ENCODE assay signal across 26 cellular contexts in genomic region chr14:70201994-70202393, GRCh38. TPM values are rescaled to one million over a fixed set of nuclear protein-coding genes. Genes with fewer than 3 reads are reported as not detected.
"Had no signal": no experiment of that assay in that cellular context is flagged by ENCODE, and none has a peak within 500 bp of the region (broad histone marks: within the 10 kb centered on the region; RNA-seq: fewer than 3 reads in every experiment).

No MANE protein-coding gene starts in this region.

- H3K27me3 ChIP-seq: colonic mucosa, gastrocnemius medialis had no signal

- ATAC-seq: effector memory CD8-positive, alpha-beta T cell; esophagus mucosa; foreskin keratinocyte; gastrocnemius medialis; gastroesophageal sphincter; heart left ventricle; heart right ventricle had no signal

- DNase-seq: colonic mucosa; cortex of kidney; dermis blood vessel endothelial cell; dorsolateral prefrontal cortex; effector CD4-positive, alpha-beta T cell; effector CD8-positive, alpha-beta T cell; effector memory CD4-positive, alpha-beta T cell; effector memory CD8-positive, alpha-beta T cell; endodermal cell; erythroblast; esophagus squamous epithelium; foreskin fibroblast; foreskin keratinocyte; foreskin melanocyte; gastrocnemius medialis; glutamatergic neuron; head of caudate nucleus; heart left ventricle; heart right ventricle had no signal

- H3K4me3 ChIP-seq: colonic mucosa, coronary artery, dorsolateral prefrontal cortex, esophagus muscularis mucosa, esophagus squamous epithelium, gastrocnemius medialis, gastroesophageal sphincter, heart left ventricle, heart right ventricle had no signal

- H3K9me3 ChIP-seq: colonic mucosa, esophagus muscularis mucosa, esophagus squamous epithelium, gastrocnemius medialis, gastroesophageal sphincter, heart left ventricle had no signal

- H3K36me3 ChIP-seq: colonic mucosa, esophagus muscularis mucosa, esophagus squamous epithelium, gastrocnemius medialis, gastroesophageal sphincter, heart left ventricle, heart right ventricle had no signal

- H3K27ac ChIP-seq: colonic mucosa, coronary artery, dorsolateral prefrontal cortex, epithelial cell of prostate, esophagus muscularis mucosa, esophagus squamous epithelium, foreskin keratinocyte, gastrocnemius medialis, gastroesophageal sphincter, heart left ventricle, heart right ventricle had no signal

- H3K4me1 ChIP-seq: colonic mucosa, esophagus muscularis mucosa, esophagus squamous epithelium, foreskin keratinocyte, gastrocnemius medialis, gastroesophageal sphincter, heart left ventricle, heart right ventricle had no signal

RNA-seq across cellular contexts. Expression of gene SLC8A3, which starts 13.2 kb away (rescaled TPM):
- total RNA-seq: endothelial cell of umbilical vein, fibroblast of villous mesenchyme had no signal
- polyA plus RNA-seq: endothelial cell of umbilical vein, foreskin keratinocyte had no signal
